In the genomic region with DNA sequence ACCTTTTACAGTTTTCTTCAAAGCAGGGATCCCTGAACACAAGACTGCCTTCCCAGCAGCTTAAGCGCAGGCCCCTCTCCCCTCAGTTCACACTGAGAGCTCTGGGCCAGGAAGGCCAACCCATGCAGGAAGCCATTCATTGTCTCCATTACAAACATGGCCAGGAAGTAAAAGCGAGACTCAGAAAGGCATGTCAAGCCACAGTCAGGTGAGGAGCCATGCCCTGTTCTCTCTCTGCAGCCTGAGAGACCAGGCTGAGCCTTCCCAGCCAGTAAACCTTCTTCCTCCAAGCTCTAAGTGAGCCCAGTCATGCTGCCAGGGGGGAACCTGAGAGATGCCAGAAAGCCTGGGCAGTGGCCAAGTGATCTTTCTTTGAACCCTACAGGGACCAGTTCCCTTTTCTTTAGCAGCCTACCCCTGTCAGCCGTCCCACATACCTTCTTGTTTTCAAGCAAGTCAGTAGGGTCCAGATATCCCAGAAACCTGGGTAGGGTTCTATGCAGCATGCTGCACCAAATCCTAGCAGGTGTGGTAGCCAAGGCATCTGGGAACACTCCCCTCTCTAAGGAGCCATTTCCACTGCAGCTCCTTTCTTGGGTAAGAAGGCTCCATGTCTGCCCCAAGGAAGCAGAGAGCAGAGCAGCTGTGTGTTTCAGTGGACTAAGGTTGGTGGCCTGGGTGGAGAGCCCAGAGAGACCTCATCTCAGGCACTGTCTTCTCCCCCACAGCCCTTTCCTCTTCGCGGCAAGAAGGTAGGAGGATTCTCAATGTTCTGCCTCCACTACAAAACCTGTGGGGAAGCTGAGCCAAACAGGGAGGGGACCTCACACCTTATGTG, we compare ENCODE assay signal across 1 cellular context.
A peak's percentile ranks its signal among the peaks of the same experiment; 100 is the strongest.
TF ChIP-seq lines count a peak whose summit lies in the region.

No MANE protein-coding gene starts in this region.

TF ChIP-seq in K562, 482 proteins besides CTCF, POLR2A, EP300 and RAD21:
- TF ChIP-seq JUN (IDR thresholded peaks at IDR 0.05; ENCODE audit: borderline replicate concordance, low read depth, low read length) = no peak
- no peak for TF ChIP-seq JUN (CRISPR knock-in tag; IDR thresholded peaks at IDR 0.05; ENCODE audit: borderline replicate concordance)
- peak; percentile 35; the same call in 1 of the 2 replicates for TF ChIP-seq GABPA (tag; conservative IDR thresholded peaks at IDR 0.05; ENCODE audit: low read depth)
